Comparison of ENCODE assay signal across 22 cellular contexts in genomic region chr17:2964370-2964769, GRCh38.
"Had no signal": no experiment of that assay in that cellular context is flagged by ENCODE, and none has a peak within 500 bp of the region (broad histone marks: within the 10 kb centered on the region; RNA-seq: fewer than 3 reads in every experiment).

No MANE protein-coding gene starts in this region.

- H3K36me3 Mint-ChIP-seq: activated CD8-positive, alpha-beta memory T cell treated with anti-CD3 and anti-CD28 coated beads, Interleukin-2, amount 10 ng/mL, durations not matched to agents 7 days and 5 days had no signal

- H3K4me3 ChIP-seq: cardiac muscle cell, dorsolateral prefrontal cortex, left lung, prostate gland, thoracic aorta had no signal

- H3K36me3 ChIP-seq: cardiac muscle cell, prostate gland, thoracic aorta had no signal

- ATAC-seq: activated CD8-positive, alpha-beta memory T cell treated with anti-CD3 and anti-CD28 coated beads, Interleukin-2, amount 10 ng/mL, durations not matched to agents 7 days and 5 days; left lung; naive thymus-derived CD8-positive, alpha-beta T cell; right cardiac atrium; stimulated activated naive CD8-positive, alpha-beta T cell treated with anti-CD3 and anti-CD28 coated beads, Interleukin-15, Interleukin-2, amounts not matched to agents 100 U/mL and 50 U/mL, for 24 hours had no signal

- H3K27ac Mint-ChIP-seq: activated CD8-positive, alpha-beta memory T cell treated with anti-CD3 and anti-CD28 coated beads, Interleukin-2, amount 10 ng/mL, durations not matched to agents 7 days and 5 days; activated T-cell treated with anti-CD3 and anti-CD28 coated beads, Interleukin-2, amount 50 U/mL, for 24 hours had no signal

- H3K9me3 ChIP-seq: left lung, prostate gland, thoracic aorta had no signal

- H3K4me1 ChIP-seq: prostate gland had no signal

- H3K27me3 Mint-ChIP-seq: activated CD8-positive, alpha-beta memory T cell treated with anti-CD3 and anti-CD28 coated beads, Interleukin-2, amount 10 ng/mL, durations not matched to agents 7 days and 5 days; activated T-cell treated with anti-CD3 and anti-CD28 coated beads, Interleukin-2, amount 50 U/mL, for 24 hours had no signal

- H3K4me1 Mint-ChIP-seq: activated CD8-positive, alpha-beta memory T cell treated with anti-CD3 and anti-CD28 coated beads, Interleukin-2, amount 10 ng/mL, durations not matched to agents 7 days and 5 days; naive thymus-derived CD8-positive, alpha-beta T cell had no signal

- H3K27ac ChIP-seq: cardiac muscle cell, dorsolateral prefrontal cortex, left lung, thoracic aorta had no signal

- H3K9me3 Mint-ChIP-seq: activated T-cell treated with anti-CD3 and anti-CD28 coated beads, Interleukin-2, amount 50 U/mL, for 24 hours; naive thymus-derived CD8-positive, alpha-beta T cell had no signal

- H3K27me3 ChIP-seq: cardiac muscle cell, dorsolateral prefrontal cortex, left lung had no signal

- DNase-seq: activated CD4-positive, alpha-beta T cell treated with anti-CD3 and anti-CD28 coated beads, Interleukin-2, amount 50 U/mL, for 48 hours; activated CD8-positive, alpha-beta memory T cell treated with anti-CD3 and anti-CD28 coated beads, Interleukin-2, amount 10 ng/mL, durations not matched to agents 7 days and 5 days; activated effector memory CD4-positive, alpha-beta T cell treated with Interleukin-2 at 50 U/mL for 16 hours; activated naive CD4-positive, alpha-beta T cell treated with anti-CD3 and anti-CD28 coated beads, Interleukin-2, amount 50 U/mL, for 16 hours; dorsolateral prefrontal cortex; erythroblast; kidney; mammary epithelial cell; naive thymus-derived CD8-positive, alpha-beta T cell; occipital lobe; right cardiac atrium; small intestine; stimulated activated CD4-positive, alpha-beta T cell treated with anti-CD3 and anti-CD28 coated beads, Interleukin-4, amount 100 ng/mL, for 4 hours; stimulated activated CD8-positive, alpha-beta memory T cell treated with anti-CD3 and anti-CD28 coated beads, Interleukin-4, amount 100 ng/mL, for 48 hours; stimulated activated naive CD8-positive, alpha-beta T cell treated with anti-CD3 and anti-CD28 coated beads, Interleukin-15, Interleukin-2, amounts not matched to agents 100 U/mL and 50 U/mL, for 24 hours; T-helper 1 cell; T1000 had no signal

- H3K4me3 Mint-ChIP-seq: activated CD8-positive, alpha-beta memory T cell treated with anti-CD3 and anti-CD28 coated beads, Interleukin-2, amount 10 ng/mL, durations not matched to agents 7 days and 5 days; activated T-cell treated with anti-CD3 and anti-CD28 coated beads, Interleukin-2, amount 50 U/mL, for 24 hours; naive thymus-derived CD8-positive, alpha-beta T cell had no signal
